36 cellular contexts compared by ENCODE assay signal in the genomic region with DNA sequence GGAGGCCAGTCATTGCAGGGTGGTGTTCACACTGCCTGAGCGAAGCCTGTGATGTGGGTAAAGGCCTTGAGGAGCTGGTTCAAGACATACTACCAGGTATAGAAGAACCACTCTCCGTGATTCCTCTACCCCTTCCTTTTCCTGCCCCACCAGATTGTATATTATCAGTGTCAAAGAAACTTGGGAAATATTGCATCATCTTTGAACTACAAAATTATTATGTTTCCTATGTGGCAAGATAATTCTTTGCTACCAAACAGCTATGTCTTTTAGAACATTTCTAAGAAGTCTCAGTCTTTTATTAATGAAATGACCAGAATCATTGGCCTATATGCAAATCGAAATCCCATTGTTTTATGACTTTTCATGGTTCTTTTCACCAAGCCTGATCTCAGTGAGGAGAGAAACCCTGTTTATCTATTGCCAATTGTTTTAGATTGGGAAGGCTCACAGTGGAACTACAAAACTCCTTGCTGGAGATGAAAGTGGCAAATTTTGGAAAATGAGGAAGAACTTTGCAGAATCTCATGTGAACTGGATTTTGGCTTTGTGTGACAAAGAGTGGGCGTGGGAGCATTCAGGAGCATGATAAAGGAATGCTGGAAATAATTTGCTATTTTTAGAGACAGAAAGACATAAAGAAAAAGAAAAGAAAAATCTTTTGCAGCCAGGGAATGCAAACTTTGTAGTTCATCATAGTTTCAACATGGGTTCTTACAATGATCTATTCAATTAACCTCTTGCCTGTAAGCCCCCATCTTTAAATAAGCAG.
"Had no signal": no experiment of that assay in that cellular context is flagged by ENCODE, and none has a peak within 500 bp of the region (broad histone marks: within the 10 kb centered on the region; RNA-seq: fewer than 3 reads in every experiment).

No MANE protein-coding gene starts in this region.

- H3K4me1 Mint-ChIP-seq: stimulated activated memory B cell treated with anti-CD40 and anti-IgM and Interleukin-4, amounts not matched to agents 10 μg/mL and 1 μg/mL and 100 μg/mL, for 72 hours; stimulated activated naive CD8-positive, alpha-beta T cell treated with anti-CD3 and anti-CD28 coated beads, Interleukin-15, amount 100 ng/mL, for 72 hours had no signal

- H3K4me1 ChIP-seq: adrenal gland, colonic mucosa, heart right ventricle, left lung, vagina had no signal

- H3K27ac ChIP-seq: adrenal gland, cardiac muscle cell, colonic mucosa, epithelial cell of prostate, heart right ventricle, left lung, vagina, VCaP had no signal

- H3K4me3 ChIP-seq: adrenal gland, cardiac muscle cell, colonic mucosa, heart right ventricle, left lung, lung, vagina had no signal

- H3K9me3 Mint-ChIP-seq: natural killer cell treated with Interleukin-12 subunit alpha and Interleukin-12 subunit beta and Interleukin-15 and Interleukin-18, amount 100 ng/mL, for 72 hours; stimulated activated naive CD8-positive, alpha-beta T cell treated with anti-CD3 and anti-CD28 coated beads, Interleukin-15, amount 100 ng/mL, for 72 hours; T-helper 1 cell treated with Interleukin-12 subunit alpha and Interleukin-12 subunit beta and Interleukin-4 antibody, amounts not matched to agents 30 μg/mL and 1 μg/mL, for 36 hours; type B pancreatic cell had no signal

- H3K4me3 Mint-ChIP-seq: activated naive CD8-positive, alpha-beta T cell; brain; natural killer cell treated with Interleukin-12 subunit alpha and Interleukin-12 subunit beta and Interleukin-15 and Interleukin-18, amount 100 ng/mL, for 72 hours; stimulated activated memory B cell treated with anti-CD40 and anti-IgM and Interleukin-4, amounts not matched to agents 10 μg/mL and 1 μg/mL and 100 μg/mL, for 72 hours; stimulated activated naive CD8-positive, alpha-beta T cell treated with anti-CD3 and anti-CD28 coated beads, Interleukin-15, amount 100 ng/mL, for 72 hours; T-helper 1 cell treated with Interleukin-12 subunit alpha and Interleukin-12 subunit beta and Interleukin-4 antibody, amounts not matched to agents 30 μg/mL and 1 μg/mL, for 36 hours; type B pancreatic cell had no signal

- H3K36me3 ChIP-seq: adrenal gland, cardiac muscle cell, colonic mucosa, heart right ventricle, left lung, vagina had no signal

- DNase-seq: activated CD4-positive, alpha-beta T cell treated with anti-CD3 and anti-CD28 coated beads for 4 hours; activated CD4-positive, alpha-beta T cell treated with anti-CD3 and anti-CD28 coated beads, Interleukin-2, amount 50 U/mL, for 4 hours; activated effector memory CD4-positive, alpha-beta T cell treated with Interleukin-2 at 50 U/mL for 16 hours; activated naive CD4-positive, alpha-beta T cell treated with Interleukin-2 at 50 U/mL for 16 hours; activated T-cell treated with anti-CD3 and anti-CD28 coated beads for 4 hours; adrenal gland; aorta; cerebellar nuclear complex; colonic mucosa; effector CD8-positive, alpha-beta T cell; foreskin melanocyte; heart right ventricle; left lung; mesendoderm; small intestine; stimulated activated CD4-positive, alpha-beta T cell treated with anti-CD3 and anti-CD28 coated beads, Interleukin-1b, Interleukin-23, amount 100 ng/mL, for 48 hours; stimulated activated CD4-positive, alpha-beta T cell treated with anti-CD3 and anti-CD28 coated beads, Interleukin-4, amount 100 ng/mL, for 4 hours; stimulated activated CD8-positive, alpha-beta memory T cell treated with anti-CD3 and anti-CD28 coated beads, Interleukin-4, amount 100 ng/mL, for 48 hours; stimulated activated naive CD8-positive, alpha-beta T cell treated with anti-CD3 and anti-CD28 coated beads, Interleukin-15, amount 100 ng/mL, for 72 hours; substantia nigra; T-helper 9 cell had no signal

- H3K27me3 Mint-ChIP-seq: stimulated activated memory B cell treated with anti-CD40 and anti-IgM and Interleukin-4, amounts not matched to agents 10 μg/mL and 1 μg/mL and 100 μg/mL, for 72 hours had no signal

- FAIRE-seq: endometrium, islet of Langerhans, small intestine, TTC549 had no signal

- H3K9me3 ChIP-seq: adrenal gland, colonic mucosa, heart right ventricle, left lung, vagina had no signal

- H3K36me3 Mint-ChIP-seq: activated naive CD8-positive, alpha-beta T cell; brain; natural killer cell treated with Interleukin-12 subunit alpha and Interleukin-12 subunit beta and Interleukin-15 and Interleukin-18, amount 100 ng/mL, for 72 hours; stimulated activated memory B cell treated with anti-CD40 and anti-IgM and Interleukin-4, amounts not matched to agents 10 μg/mL and 1 μg/mL and 100 μg/mL, for 72 hours; type B pancreatic cell had no signal

- ATAC-seq: heart right ventricle; left lung; natural killer cell treated with Interleukin-12 subunit alpha and Interleukin-12 subunit beta and Interleukin-15 and Interleukin-18, amount 100 ng/mL, for 72 hours; sciatic nerve; stimulated activated memory B cell treated with anti-CD40 and anti-IgM and Interleukin-4, amounts not matched to agents 10 μg/mL and 1 μg/mL and 100 μg/mL, for 72 hours; stimulated activated naive CD8-positive, alpha-beta T cell treated with anti-CD3 and anti-CD28 coated beads, Interleukin-15, amount 100 ng/mL, for 72 hours had no signal

- H3K27me3 ChIP-seq: adrenal gland, colonic mucosa, vagina had no signal

- H3K27ac Mint-ChIP-seq: activated naive CD8-positive, alpha-beta T cell; brain; natural killer cell treated with Interleukin-12 subunit alpha and Interleukin-12 subunit beta and Interleukin-15 and Interleukin-18, amount 100 ng/mL, for 72 hours; stimulated activated memory B cell treated with anti-CD40 and anti-IgM and Interleukin-4, amounts not matched to agents 10 μg/mL and 1 μg/mL and 100 μg/mL, for 72 hours; stimulated activated naive CD8-positive, alpha-beta T cell treated with anti-CD3 and anti-CD28 coated beads, Interleukin-15, amount 100 ng/mL, for 72 hours; T-helper 1 cell treated with Interleukin-12 subunit alpha and Interleukin-12 subunit beta and Interleukin-4 antibody, amounts not matched to agents 30 μg/mL and 1 μg/mL, for 36 hours; type B pancreatic cell had no signal
